In the genomic region with DNA sequence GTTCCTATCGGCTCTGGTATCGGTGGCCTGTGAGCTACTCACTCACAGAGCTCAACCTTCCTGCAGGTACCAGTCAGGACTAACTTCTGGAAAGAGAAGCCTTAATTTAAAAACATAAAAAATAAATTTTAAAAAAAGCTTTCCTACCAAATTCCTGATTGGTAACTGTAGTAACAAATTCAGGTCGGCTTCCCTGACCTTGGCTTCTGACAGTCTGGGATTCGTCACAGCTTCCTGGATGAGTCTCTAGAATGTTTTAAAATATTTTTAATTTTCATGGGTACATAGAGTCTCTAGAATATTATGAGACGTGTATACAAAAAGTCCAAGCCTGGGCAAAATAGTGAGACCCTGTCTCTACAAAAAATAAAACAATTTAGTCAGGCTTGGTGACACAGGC, we compare ENCODE assay signal across 1 cellular context.
TF ChIP-seq lines count a peak whose summit lies in the region.

No MANE protein-coding gene starts in this region.

TF ChIP-seq in WTC11, 78 proteins besides CTCF, POLR2A, EP300 and RAD21 (continued from another document):
- TF ChIP-seq, protein P1, sequence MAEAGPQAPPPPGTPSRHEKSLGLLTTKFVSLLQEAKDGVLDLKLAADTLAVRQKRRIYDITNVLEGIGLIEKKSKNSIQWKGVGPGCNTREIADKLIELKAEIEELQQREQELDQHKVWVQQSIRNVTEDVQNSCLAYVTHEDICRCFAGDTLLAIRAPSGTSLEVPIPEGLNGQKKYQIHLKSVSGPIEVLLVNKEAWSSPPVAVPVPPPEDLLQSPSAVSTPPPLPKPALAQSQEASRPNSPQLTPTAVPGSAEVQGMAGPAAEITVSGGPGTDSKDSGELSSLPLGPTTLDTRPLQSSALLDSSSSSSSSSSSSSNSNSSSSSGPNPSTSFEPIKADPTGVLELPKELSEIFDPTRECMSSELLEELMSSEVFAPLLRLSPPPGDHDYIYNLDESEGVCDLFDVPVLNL (CRISPR knock-in tag; IDR thresholded peaks at IDR 0.05; ENCODE audit: borderline replicate concordance, low read depth): no peak
- no peak for TF ChIP-seq JUN (CRISPR knock-in tag; IDR thresholded peaks at IDR 0.05)
- no peak for TF ChIP-seq MYBL2 (CRISPR knock-in tag; IDR thresholded peaks at IDR 0.05)
- TF ChIP-seq, protein P2, sequence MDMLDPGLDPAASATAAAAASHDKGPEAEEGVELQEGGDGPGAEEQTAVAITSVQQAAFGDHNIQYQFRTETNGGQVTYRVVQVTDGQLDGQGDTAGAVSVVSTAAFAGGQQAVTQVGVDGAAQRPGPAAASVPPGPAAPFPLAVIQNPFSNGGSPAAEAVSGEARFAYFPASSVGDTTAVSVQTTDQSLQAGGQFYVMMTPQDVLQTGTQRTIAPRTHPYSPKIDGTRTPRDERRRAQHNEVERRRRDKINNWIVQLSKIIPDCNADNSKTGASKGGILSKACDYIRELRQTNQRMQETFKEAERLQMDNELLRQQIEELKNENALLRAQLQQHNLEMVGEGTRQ (CRISPR knock-in tag; IDR thresholded peaks at IDR 0.05): no peak
TF ChIP-seq in WTC11: peak in this region for 0.
